22 cellular contexts compared by ENCODE assay signal in genomic region chr14:74584966-74585365, GRCh38. TPM values are rescaled to one million over a fixed set of nuclear protein-coding genes. Genes with fewer than 3 reads are reported as not detected.
A peak's percentile ranks its signal among the peaks of the same experiment; 100 is the strongest.
DNase-seq lines count a peak whose midpoint lies in the region; ATAC-seq and TF ChIP-seq lines count a peak whose summit lies in the region.
"Had no signal": no experiment of that assay in that cellular context is flagged by ENCODE, and none has a peak within 500 bp of the region (broad histone marks: within the 10 kb centered on the region; RNA-seq: fewer than 3 reads in every experiment).

No MANE protein-coding gene starts in this region.

- ATAC-seq in heart right ventricle: no peak
- ATAC-seq in right cardiac atrium: no peak
- no peak for ATAC-seq in aorta (ENCODE audit: low FRiP score)
- no peak for ATAC-seq in naive thymus-derived CD8-positive, alpha-beta T cell
- no peak for ATAC-seq in HG03521 (IDR thresholded peaks at IDR 0.05; ENCODE audit: unreplicated experiment)

- H3K4me3 Mint-ChIP-seq in dendritic cell treated with granulocyte-macrophage colony-stimulating factor and Interleukin-4, amounts not matched to agents 40 ng/mL and 50 ng/mL, for 4 days: no peak overlapping the region
- H3K4me3 Mint-ChIP-seq in osteocyte (ENCODE audit: unreplicated experiment): no peak overlapping the region
- no peak overlapping the region for H3K4me3 Mint-ChIP-seq in naive thymus-derived CD8-positive, alpha-beta T cell
- H3K4me3 Mint-ChIP-seq: activated naive CD8-positive, alpha-beta T cell treated with anti-CD3 and anti-CD28 coated beads for 36 hours; stimulated activated naive CD8-positive, alpha-beta T cell treated with anti-CD3 and anti-CD28 coated beads, Interleukin-15, Interleukin-2, amounts not matched to agents 100 ng/mL and 50 ng/mL, for 24 hours; type B pancreatic cell had no signal

- H3K27me3 Mint-ChIP-seq in dendritic cell treated with granulocyte-macrophage colony-stimulating factor and Interleukin-4, amounts not matched to agents 40 ng/mL and 50 ng/mL, for 4 days: peaks cover 25% of the 10 kb centered on the region
- H3K27me3 Mint-ChIP-seq in osteocyte (ENCODE audit: unreplicated experiment): no peaks in the 10 kb centered on the region
- peaks cover 0 to 9% (median 0%) of the 10 kb centered on the region in 5 donors for H3K27me3 Mint-ChIP-seq in naive thymus-derived CD8-positive, alpha-beta T cell
- H3K27me3 Mint-ChIP-seq: type B pancreatic cell had no signal

- TF ChIP-seq CTCF in heart right ventricle (IDR thresholded peaks at IDR 0.05) (no peak), osteocyte (IDR thresholded peaks at IDR 0.05) (no peak)

- H3K4me1 ChIP-seq in heart right ventricle (peaks cover 12 to 54% (median 31%) of the 10 kb centered on the region in 9 donors), right cardiac atrium (ENCODE audit: control insufficient read depth, insufficient read depth, low read length) (peaks cover 6% of the 10 kb centered on the region), aorta (ENCODE audit: control insufficient read depth in 1 of 2, insufficient read depth in 2 of 2, low read length in 2 of 2) (peaks cover 0 to 4% of the 10 kb centered on the region in 2 donors)

- DNase-seq in heart right ventricle: no peak
- DNase-seq in right cardiac atrium: no peak
- DNase-seq in osteocyte (ENCODE audit: extremely low spot score, unreplicated experiment): no peak
- peak; percentile 35 to 46 for DNase-seq in aorta
- no peak for DNase-seq in naive thymus-derived CD8-positive, alpha-beta T cell
- no peak for DNase-seq in SHP77 (lab: John Stamatoyannopoulos, UW)
- DNase-seq: ACHN; activated CD4-positive, alpha-beta T cell treated with anti-CD3 and anti-CD28 coated beads for 48 hours; activated naive CD8-positive, alpha-beta T cell treated with anti-CD3 and anti-CD28 coated beads for 36 hours; C1 segment of cervical spinal cord; dermis blood vessel endothelial cell; foreskin fibroblast; hypothalamus; NCI-H1105; NCI-H2029 treated with DMSO at 0.1 percent for 48 hours; NCI-H446; SIG-M5 had no signal

- POLR2A ChIA-PET in naive thymus-derived CD8-positive, alpha-beta T cell (lab: Charles Lee): no interaction called here

- H3K27me3 ChIP-seq in heart right ventricle (no peaks in the 10 kb centered on the region), right cardiac atrium (ENCODE audit: control insufficient read depth, insufficient read depth) (no peaks in the 10 kb centered on the region), aorta (ENCODE audit: control insufficient read depth in 1 of 2, insufficient read depth in 2 of 2, low read length in 1 of 2) (no peaks in the 10 kb centered on the region)

- H3K36me3 ChIP-seq in heart right ventricle (no peaks in the 10 kb centered on the region), aorta (ENCODE audit: control insufficient read depth in 1 of 2, insufficient read depth in 2 of 2, low read length in 1 of 2) (no peaks in the 10 kb centered on the region)

- peak overlapping the region; percentile 28 for H3K27ac Mint-ChIP-seq in dendritic cell treated with granulocyte-macrophage colony-stimulating factor and Interleukin-4, amounts not matched to agents 40 ng/mL and 50 ng/mL, for 4 days
- H3K27ac Mint-ChIP-seq in osteocyte (ENCODE audit: unreplicated experiment): peak overlapping the region; percentile 70
- H3K27ac Mint-ChIP-seq in naive thymus-derived CD8-positive, alpha-beta T cell: peak overlapping the region in 3 of 10 donors; percentile 10 to 35 (median 13)
- H3K27ac Mint-ChIP-seq: activated naive CD8-positive, alpha-beta T cell treated with anti-CD3 and anti-CD28 coated beads for 36 hours; stimulated activated naive CD8-positive, alpha-beta T cell treated with anti-CD3 and anti-CD28 coated beads, Interleukin-15, Interleukin-2, amounts not matched to agents 100 ng/mL and 50 ng/mL, for 24 hours; type B pancreatic cell had no signal

- intact Hi-C loops in heart right ventricle (cut with DNase I): no loop called here
- intact Hi-C loops in right cardiac atrium (cut with DNase I): no loop called here
- intact Hi-C loops in dendritic cell treated with granulocyte-macrophage colony-stimulating factor and Interleukin-4, amounts not matched to agents 40 ng/mL and 50 ng/mL, for 4 days (cut with micrococcal nuclease): no loop called here
- intact Hi-C loops in aorta (cut with DNase I): no loop called here

- 70 to 78% methylated on average over 5 of the region's 5 CpGs for WGBS in heart right ventricle, 2 donors
- 60% methylated on average over 5 of the region's 5 CpGs for WGBS in right cardiac atrium
- WGBS in aorta, 2 donors: 9 to 17% methylated on average over 5 of the region's 5 CpGs

- peaks cover 60% of the 10 kb centered on the region for H3K4me1 Mint-ChIP-seq in dendritic cell treated with granulocyte-macrophage colony-stimulating factor and Interleukin-4, amounts not matched to agents 40 ng/mL and 50 ng/mL, for 4 days (ENCODE audit: low read depth)
- peaks cover 59% of the 10 kb centered on the region for H3K4me1 Mint-ChIP-seq in osteocyte (ENCODE audit: unreplicated experiment)
- peaks cover 3 to 5% (median 4%) of the 10 kb centered on the region in 4 donors for H3K4me1 Mint-ChIP-seq in naive thymus-derived CD8-positive, alpha-beta T cell

- H3K27ac ChIP-seq in heart right ventricle (peak overlapping the region in 6 of 10 donors; percentile 9 to 81 (median 27)), right cardiac atrium (ENCODE audit: low read length) (no peak overlapping the region), aorta (ENCODE audit: low read depth in 1 of 2, low read length in 2 of 2) (peak overlapping the region; percentile 23 to 81)

- H3K4me3 ChIP-seq in heart right ventricle (no peak overlapping the region), right cardiac atrium (ENCODE audit: low read length) (no peak overlapping the region), aorta (ENCODE audit: low read length in 2 of 2) (no peak overlapping the region)
- H3K4me3 ChIP-seq: lung had no signal

- no peaks in the 10 kb centered on the region for H3K9me3 Mint-ChIP-seq in dendritic cell treated with granulocyte-macrophage colony-stimulating factor and Interleukin-4, amounts not matched to agents 40 ng/mL and 50 ng/mL, for 4 days
- no peaks in the 10 kb centered on the region for H3K9me3 Mint-ChIP-seq in osteocyte (ENCODE audit: unreplicated experiment)
- H3K9me3 Mint-ChIP-seq in naive thymus-derived CD8-positive, alpha-beta T cell: no peaks in the 10 kb centered on the region
- H3K9me3 Mint-ChIP-seq: activated naive CD8-positive, alpha-beta T cell treated with anti-CD3 and anti-CD28 coated beads for 36 hours; stimulated activated naive CD8-positive, alpha-beta T cell treated with anti-CD3 and anti-CD28 coated beads, Interleukin-15, Interleukin-2, amounts not matched to agents 100 ng/mL and 50 ng/mL, for 24 hours; type B pancreatic cell had no signal

- no peaks in the 10 kb centered on the region for H3K36me3 Mint-ChIP-seq in dendritic cell treated with granulocyte-macrophage colony-stimulating factor and Interleukin-4, amounts not matched to agents 40 ng/mL and 50 ng/mL, for 4 days (ENCODE audit: low read depth)
- H3K36me3 Mint-ChIP-seq in osteocyte (ENCODE audit: unreplicated experiment): peaks cover 45% of the 10 kb centered on the region
- H3K36me3 Mint-ChIP-seq in naive thymus-derived CD8-positive, alpha-beta T cell: no peaks in the 10 kb centered on the region
- H3K36me3 Mint-ChIP-seq: activated naive CD8-positive, alpha-beta T cell treated with anti-CD3 and anti-CD28 coated beads for 36 hours; type B pancreatic cell had no signal

- H3K9me3 ChIP-seq in heart right ventricle (no peaks in the 10 kb centered on the region), right cardiac atrium (ENCODE audit: control insufficient read depth, low read length) (no peaks in the 10 kb centered on the region), aorta (ENCODE audit: control insufficient read depth, low read length) (no peaks in the 10 kb centered on the region)

RNA-seq across cellular contexts. Expression of gene LTBP2, which starts 27.1 kb away (rescaled TPM):
- total RNA-seq in heart right ventricle (10 to 100 TPM in 9 of 10 donors, 1 to 10 TPM in 1; 7.1 to 50.3 (median 18.5) TPM), right cardiac atrium (10 to 100 TPM; 13.9 to 46.0 (median 23.5) TPM), osteocyte (377 and 379 TPM in 2 replicates), aorta (100 to 1,000 TPM; 209 to 363 TPM)
- polyA plus RNA-seq in heart right ventricle (1 to 10 TPM; 3.5 TPM), right cardiac atrium (3.4 TPM), aorta (100 to 1,000 TPM in 1 of 2 donors, 10 to 100 TPM in 1; 40.4 to 247 TPM)
- total RNA-seq in naive thymus-derived CD8-positive, alpha-beta T cell: under 1 TPM; 0.55 to 0.60 TPM
- polyA plus RNA-seq in naive thymus-derived CD8-positive, alpha-beta T cell: under 1 TPM; 0.06 to 0.65 (median 0.47) TPM

Comparison
In these comparisons a context has a peak if more than half of its experiments do, and no peak if none do; other contexts are left out.
1. DNase-seq: peak in aorta (2 of 2); none in heart right ventricle (0 of 2), right cardiac atrium (0 of 3), osteocyte (single experiment), naive thymus-derived CD8-positive, alpha-beta T cell (0 of 10) and SHP77 (0 of 2).
2. RNA of gene LTBP2, which starts 27.1 kb away (total RNA-seq): 377 to 379 TPM in osteocyte, 209 to 363 TPM in aorta, 13.9 to 46.0 TPM in right cardiac atrium and 7.1 to 50.3 TPM in heart right ventricle; 0.55 to 0.60 TPM in naive thymus-derived CD8-positive, alpha-beta T cell; every median in the first group is over 4 times any median in the second.